Comparison of ENCODE assay signal across 22 cellular contexts in the genomic region with DNA sequence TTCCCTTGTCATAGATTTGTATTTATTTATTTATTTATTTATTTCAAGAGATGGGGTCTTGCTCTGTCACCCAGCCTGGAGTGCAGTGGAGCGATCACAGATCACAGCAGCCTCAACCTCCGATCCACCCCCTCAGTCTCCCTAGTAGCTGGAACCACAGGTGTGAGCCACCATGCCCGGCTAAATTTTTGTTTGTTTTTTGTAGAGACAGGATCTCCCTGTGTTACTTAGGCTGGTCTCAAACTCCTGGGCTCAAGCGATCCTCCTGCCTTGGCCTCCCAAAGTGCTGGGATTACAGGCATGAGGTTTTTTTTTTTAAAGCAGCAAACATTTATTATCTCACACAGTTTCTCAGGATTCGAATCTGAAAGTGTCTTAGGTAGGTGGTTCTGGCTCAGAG. TPM values are rescaled to one million over a fixed set of nuclear protein-coding genes. Genes with fewer than 3 reads are reported as not detected.
DNase-seq lines count a peak whose midpoint lies in the region; ATAC-seq, FAIRE-seq and TF ChIP-seq lines count a peak whose summit lies in the region.
"Had no signal": no experiment of that assay in that cellular context is flagged by ENCODE, and none has a peak within 500 bp of the region (broad histone marks: within the 10 kb centered on the region; RNA-seq: fewer than 3 reads in every experiment).

No MANE protein-coding gene starts in this region.

- TF ChIP-seq POLR2A in HepG2 (IDR thresholded peaks at IDR 0.05; ENCODE audit: insufficient read depth in 1 of 2, low read depth in 2 of 2, low read length in 2 of 2) (no peak), right lobe of liver (IDR thresholded peaks at IDR 0.05) (no peak), GM12878 (IDR thresholded peaks at IDR 0.05; ENCODE audit: low read depth, low read length) (no peak)

- H3K4me1 ChIP-seq in HepG2 (ENCODE audit: insufficient read depth, low read length) (peaks cover 34% of the 10 kb centered on the region), right lobe of liver (peaks cover 0 to 7% (median 0%) of the 10 kb centered on the region in 4 donors), GM12878 (ENCODE audit: control insufficient read depth, insufficient read depth, low read length) (peaks cover 21% of the 10 kb centered on the region)
- H3K4me1 ChIP-seq in naive thymus-derived CD4-positive, alpha-beta T cell (ENCODE audit: control insufficient read depth in 2 of 2, insufficient read depth in 2 of 2, low read length in 2 of 2) = peaks cover 4 to 5% of the 10 kb centered on the region in 2 donors

- TF ChIP-seq EP300 in HepG2 (IDR thresholded peaks at IDR 0.05; ENCODE audit: low read depth in 2 of 2, low read length in 2 of 2) = no peak
- no peak for TF ChIP-seq EP300 in HepG2 (CRISPR knock-in tag; IDR thresholded peaks at IDR 0.05; ENCODE audit: borderline replicate concordance)
- no peak for TF ChIP-seq EP300 in GM12878 (IDR thresholded peaks at IDR 0.05; ENCODE audit: borderline replicate concordance in 1 of 2, control insufficient read depth in 1 of 2, low read depth in 2 of 2, low read length in 2 of 2)

- no peaks in the 10 kb centered on the region; a peak in 1 of 5 replicates for H3K27me3 ChIP-seq in HepG2 (ENCODE audit: control insufficient read depth in 1 of 2, insufficient read depth in 2 of 2, low read length in 2 of 2)
- H3K27me3 ChIP-seq in right lobe of liver = no peaks in the 10 kb centered on the region
- H3K27me3 ChIP-seq in GM12878 (replicated peaks in 1 of 2; ENCODE audit: control insufficient read depth in 2 of 2, insufficient read depth in 2 of 2, low read length in 1 of 2) = no peaks in the 10 kb centered on the region
- H3K27me3 ChIP-seq in naive thymus-derived CD4-positive, alpha-beta T cell (ENCODE audit: control insufficient read depth in 2 of 2, insufficient read depth in 2 of 2, low read length in 2 of 2) = no peaks in the 10 kb centered on the region
- H3K27me3 ChIP-seq: body of pancreas had no signal

- no peak for TF ChIP-seq RAD21 in HepG2 (CRISPR knock-in tag; IDR thresholded peaks at IDR 0.05)
- TF ChIP-seq RAD21 in GM12878 (IDR thresholded peaks at IDR 0.05; ENCODE audit: insufficient read depth, low read depth, low read length) = no peak

- H3K27ac ChIP-seq in HepG2 (ENCODE audit: extremely low read length, insufficient read depth, low read length) = no peak overlapping the region
- no peak overlapping the region for H3K27ac ChIP-seq in right lobe of liver
- H3K27ac ChIP-seq in GM12878 (ENCODE audit: control insufficient read depth, insufficient read depth) = 0 out of 2 replicates have a peak overlapping the region, but pooled peaks have one; percentile 29
- no peak overlapping the region for H3K27ac ChIP-seq in naive thymus-derived CD4-positive, alpha-beta T cell (ENCODE audit: low read depth, low read length)
- H3K27ac ChIP-seq: body of pancreas, psoas muscle, thoracic aorta had no signal

- H3K79me2 ChIP-seq in HepG2 (ENCODE audit: insufficient read depth, low read length) (peaks cover 36% of the 10 kb centered on the region), GM12878 (ENCODE audit: control insufficient read depth, insufficient read depth, low read length) (peaks cover 29% of the 10 kb centered on the region)

- no peak overlapping the region for H2AFZ ChIP-seq in HepG2 (ENCODE audit: low read length)
- H2AFZ ChIP-seq in GM12878 (ENCODE audit: control insufficient read depth, low read depth, low read length) = no peak overlapping the region

- H3K27ac Mint-ChIP-seq in naive thymus-derived CD4-positive, alpha-beta T cell = no peak overlapping the region
- H3K27ac Mint-ChIP-seq: activated T-helper 2 cell treated with anti-CD3 and anti-CD28 coated beads, Interferon-gamma antibody, Interleukin-2, Interleukin-4, amounts not matched to agents 10 μg/mL and 5 μg/mL and 100 μg/mL, durations not matched to agents 14 hours and 24 hours and 36 hours; effector memory CD8-positive, alpha-beta T cell; stimulated activated naive B cell treated with anti-CD40 and anti-IgM and Interleukin-4, amounts not matched to agents 10 μg/mL and 1 μg/mL and 100 μg/mL, for 72 hours had no signal

- BruUV-seq in HepG2 (replicated peaks; lab: Mats Ljungman, UMichigan) (no TSS peak), GM12878 (replicated peaks; lab: Mats Ljungman, UMichigan) (no TSS peak)

- DNase-seq in HepG2 (ENCODE audit: low spot score) = no peak
- no peak for DNase-seq in right lobe of liver
- peak; percentile 72 for DNase-seq in NAMALWA (ENCODE audit: low spot score)
- no peak for DNase-seq in GM12878 (ENCODE audit: low read depth, low spot score)
- DNase-seq in naive thymus-derived CD4-positive, alpha-beta T cell = no peak
- no peak for DNase-seq in SW 1271 (lab: John Stamatoyannopoulos, UW)
- DNase-seq: activated CD4-positive, alpha-beta T cell treated with anti-CD3 and anti-CD28 coated beads for 1 hour; body of pancreas; CD8-positive, alpha-beta memory T cell; effector memory CD8-positive, alpha-beta T cell; HCEC 1CT; head of caudate nucleus; mucosa of descending colon; NCI-H1092 treated with DMSO at 0.1 percent for 48 hours; NCI-H2081; psoas muscle; stimulated activated CD4-positive, alpha-beta T cell treated with anti-CD3 and anti-CD28 coated beads, Interleukin-1b, Interleukin-23, amount 100 ng/mL, for 48 hours; stimulated activated naive B cell treated with anti-CD40 and anti-IgM and Interleukin-4, amounts not matched to agents 10 μg/mL and 1 μg/mL and 100 μg/mL, for 72 hours had no signal

- CTCF ChIA-PET in HepG2 (lab: Yijun Ruan, JAX; ENCODE audit: low intra/inter-chr PET ratio, low total read pairs) = no interaction called here
- CTCF ChIA-PET in GM12878 (lab: Yijun Ruan, JAX) = interaction anchor here (0.6 to 2.3 kb wide), 7 partner anchors 8 to 1751 kb away, joined by 3 to 13 read pairs (median 4); no protein-coding TSS in a partner anchor
- CTCF ChIA-PET in naive thymus-derived CD4-positive, alpha-beta T cell (lab: Charles Lee) = no interaction called here

- SMC1A ChIA-PET in GM12878 (lab: Charles Lee; ENCODE audit: uncharacterized antibody, unreplicated experiment) = interaction anchor here (0.6 to 2.0 kb wide), 4 partner anchors 8 to 928 kb away, joined by 3 to 8 read pairs (median 4); no protein-coding TSS in a partner anchor

- POLR2A ChIA-PET in HepG2 (lab: Yijun Ruan, JAX) = no interaction called here
- POLR2A ChIA-PET in GM12878 (lab: Charles Lee) = interaction anchor here (1.9 kb wide), 1 partner anchor 9 kb away, joined by 6 read pairs; no protein-coding TSS in a partner anchor
- POLR2A ChIA-PET in naive thymus-derived CD4-positive, alpha-beta T cell (lab: Charles Lee) = interaction anchor here (0.6 to 1.0 kb wide), 2 partner anchors 181 to 383 kb away, joined by 3 to 4 read pairs; no protein-coding TSS in a partner anchor

- H3K36me3 ChIP-seq in HepG2 (replicated peaks in 1 of 2; ENCODE audit: control insufficient read depth in 1 of 2, insufficient read depth in 2 of 2, low read length in 2 of 2) = no peaks in the 10 kb centered on the region
- H3K36me3 ChIP-seq in right lobe of liver = no peaks in the 10 kb centered on the region
- no peaks in the 10 kb centered on the region for H3K36me3 ChIP-seq in GM12878 (ENCODE audit: control insufficient read depth in 2 of 2, insufficient read depth in 2 of 2, low read length in 1 of 2)
- peaks cover 0 to 8% (median 0%) of the 10 kb centered on the region in 3 experiments for H3K36me3 ChIP-seq in naive thymus-derived CD4-positive, alpha-beta T cell (ENCODE audit: control insufficient read depth in 2 of 3, insufficient read depth in 3 of 3, low read length in 3 of 3)
- H3K36me3 ChIP-seq: thoracic aorta had no signal

- H3K4me2 ChIP-seq in HepG2 (ENCODE audit: low read depth, low read length) (peak overlapping the region; percentile 80; the same call in 1 of the 2 replicates), GM12878 (ENCODE audit: control insufficient read depth, insufficient read depth) (peak overlapping the region; percentile 85)

- H3K4me3 ChIP-seq in HepG2 (replicated peaks in 1 of 3; ENCODE audit: insufficient read depth in 1 of 3, low read depth in 2 of 3, low read length in 3 of 3) (no peak overlapping the region), right lobe of liver (no peak overlapping the region), GM12878 (peak overlapping the region; percentile 59)
- H3K4me3 ChIP-seq in naive thymus-derived CD4-positive, alpha-beta T cell (ENCODE audit: low read length) = no peak overlapping the region
- H3K4me3 ChIP-seq: body of pancreas, mucosa of descending colon had no signal

- H4K20me1 ChIP-seq in HepG2 (ENCODE audit: insufficient read depth, low read length) (peaks cover 5% of the 10 kb centered on the region; the same call in 1 of the 2 replicates), GM12878 (ENCODE audit: control insufficient read depth, insufficient read depth) (no peaks in the 10 kb centered on the region)

- FAIRE-seq in HepG2 (lab: Jason Lieb, UNC) (no peak), GM12878 (lab: Jason Lieb, UNC) (no peak)

- H3K4me1 Mint-ChIP-seq in naive thymus-derived CD4-positive, alpha-beta T cell = peaks cover 23 to 51% (median 44%) of the 10 kb centered on the region in 7 donors

- peak overlapping the region in 3 of 10 donors; percentile 36 to 93 (median 39) for H3K4me3 Mint-ChIP-seq in naive thymus-derived CD4-positive, alpha-beta T cell
- H3K4me3 Mint-ChIP-seq: effector memory CD8-positive, alpha-beta T cell; stimulated activated naive B cell treated with anti-CD40 and anti-IgM and Interleukin-4, amounts not matched to agents 10 μg/mL and 1 μg/mL and 100 μg/mL, for 72 hours had no signal

- 89% methylated on average over 5 of the region's 5 CpGs for WGBS in HepG2 (ENCODE audit: low lambda C conversion rate)
- WGBS in right lobe of liver (ENCODE audit: insufficient coverage, low coverage, low lambda C conversion rate, missing lambda C conversion rate) = 69% methylated on average over 4 of the region's 5 CpGs
- WGBS in GM12878 (ENCODE audit: insufficient coverage, insufficient replicate concordance, low lambda C conversion rate, missing lambda C conversion rate) = 18% methylated on average over 5 of the region's 5 CpGs

- H3K9me3 ChIP-seq in HepG2 (ENCODE audit: low read length) (no peaks in the 10 kb centered on the region), right lobe of liver (no peaks in the 10 kb centered on the region), GM12878 (replicated peaks; ENCODE audit: control insufficient read depth, insufficient read depth, low read length) (no peaks in the 10 kb centered on the region; the same call in 2 of the 3 replicates)
- H3K9me3 ChIP-seq in naive thymus-derived CD4-positive, alpha-beta T cell (ENCODE audit: control insufficient read depth in 2 of 3, low read length in 3 of 3) = no peaks in the 10 kb centered on the region
- H3K9me3 ChIP-seq: body of pancreas, mucosa of descending colon, psoas muscle, thoracic aorta had no signal

- TF ChIP-seq CTCF in HepG2 (CRISPR knock-in tag; IDR thresholded peaks at IDR 0.05) = no peak
- TF ChIP-seq CTCF in right lobe of liver (IDR thresholded peaks at IDR 0.05) = no peak
- no peak for TF ChIP-seq CTCF in GM12878 (IDR thresholded peaks at IDR 0.05 in 2 of 3, conservative IDR thresholded peaks at IDR 0.05 in 1 of 3; ENCODE audit: control insufficient read depth in 2 of 3, extremely low read depth in 1 of 3, insufficient read depth in 1 of 3, low read depth in 3 of 3, low read length in 3 of 3)

- intact Hi-C loops in HepG2 (cut with micrococcal nuclease; ENCODE audit: unreplicated experiment) = no loop called here
- intact Hi-C loops in right lobe of liver (cut with DNase I) = no loop called here
- intact Hi-C loops in GM12878 (cut with micrococcal nuclease; ENCODE audit: unreplicated experiment) = loop anchor here (2.0 kb wide), 1 partner anchor 213 kb away; no protein-coding TSS in a partner anchor
- intact Hi-C loops in naive thymus-derived CD4-positive, alpha-beta T cell (cut with micrococcal nuclease) = loop anchor here in 1 of 2 donors (10.0 kb wide), 1 partner anchor 713 kb away; a partner anchor contains a TSS

- H3K9ac ChIP-seq in HepG2 (ENCODE audit: insufficient read depth, low read depth, low read length) = no peak overlapping the region
- H3K9ac ChIP-seq in GM12878 (ENCODE audit: control insufficient read depth, insufficient read depth, low read length) = peak overlapping the region; percentile 26; the same call in 1 of the 2 replicates

- H3K9me3 Mint-ChIP-seq in naive thymus-derived CD4-positive, alpha-beta T cell = peaks cover 0 to 7% (median 0%) of the 10 kb centered on the region in 11 donors
- H3K9me3 Mint-ChIP-seq: activated T-helper 2 cell treated with anti-CD3 and anti-CD28 coated beads, Interferon-gamma antibody, Interleukin-2, Interleukin-4, amounts not matched to agents 10 μg/mL and 5 μg/mL and 100 μg/mL, durations not matched to agents 14 hours and 24 hours and 36 hours; CD8-positive, alpha-beta memory T cell; effector memory CD8-positive, alpha-beta T cell; stimulated activated naive B cell treated with anti-CD40 and anti-IgM and Interleukin-4, amounts not matched to agents 10 μg/mL and 1 μg/mL and 100 μg/mL, for 72 hours had no signal

- ATAC-seq in HepG2 = no peak
- ATAC-seq in right lobe of liver = no peak
- ATAC-seq in GM12878 = no peak
- ATAC-seq in HG02763 (IDR thresholded peaks at IDR 0.05; ENCODE audit: unreplicated experiment) = no peak
- no peak for ATAC-seq in GM18511 (IDR thresholded peaks at IDR 0.05; ENCODE audit: unreplicated experiment)
- no peak for ATAC-seq in naive thymus-derived CD4-positive, alpha-beta T cell
- ATAC-seq: body of pancreas; effector memory CD8-positive, alpha-beta T cell; mucosa of descending colon; psoas muscle; stimulated activated naive B cell treated with anti-CD40 and anti-IgM and Interleukin-4, amounts not matched to agents 10 μg/mL and 1 μg/mL and 100 μg/mL, for 72 hours had no signal

- RAD21 ChIA-PET in GM12878 (lab: Charles Lee; ENCODE audit: unreplicated experiment) = interaction anchor here (0.8 to 2.0 kb wide), 4 partner anchors 8 to 341 kb away, joined by 3 to 8 read pairs (median 4); no protein-coding TSS in a partner anchor

- in situ Hi-C loops in HepG2 (cut with HindIII; ENCODE audit: extremely low pct_ligation_motif_present, low pct_unique_long_range_greater_than_20kb) = no loop called here
- in situ Hi-C loops in GM12878 (cut with MboI) = no loop called here

- H3K36me3 Mint-ChIP-seq in naive thymus-derived CD4-positive, alpha-beta T cell = peaks cover 0 to 8% (median 0%) of the 10 kb centered on the region in 5 donors
- H3K36me3 Mint-ChIP-seq: stimulated activated naive B cell treated with anti-CD40 and anti-IgM and Interleukin-4, amounts not matched to agents 10 μg/mL and 1 μg/mL and 100 μg/mL, for 72 hours had no signal

- H3K27me3 Mint-ChIP-seq in naive thymus-derived CD4-positive, alpha-beta T cell = peaks cover 0 to 3% (median 0%) of the 10 kb centered on the region in 5 donors
- H3K27me3 Mint-ChIP-seq: effector memory CD8-positive, alpha-beta T cell; stimulated activated naive B cell treated with anti-CD40 and anti-IgM and Interleukin-4, amounts not matched to agents 10 μg/mL and 1 μg/mL and 100 μg/mL, for 72 hours had no signal

RNA-seq across cellular contexts. Expression of a gene that starts 2.5 kb away (rescaled TPM):
- total RNA-seq in HepG2 (2016; rRNA removed; fragmentation: Illumina TruSeq; extraction: Trizol) = 7.4 and 8.1 TPM in 2 replicates
- total RNA-seq in HepG2 (2016; cell fraction: cytosol; rRNA removed; fragmentation: Illumina TruSeq; extraction: Trizol; ENCODE audit: low read depth) = 10.3 and 10.5 TPM in 2 replicates
- total RNA-seq in HepG2 (2016; cell fraction: insoluble cytoplasmic fraction; rRNA removed; fragmentation: Illumina TruSeq; extraction: Trizol) = 5.8 and 7.2 TPM in 2 replicates
- 6.2 and 6.4 TPM in 2 replicates for total RNA-seq in HepG2 (2016; cell fraction: membrane; rRNA removed; fragmentation: Illumina TruSeq; extraction: Trizol)
- total RNA-seq in HepG2 (2016; cell fraction: nucleus; rRNA removed; fragmentation: Illumina TruSeq; extraction: Trizol) = 6.8 and 8.9 TPM in 2 replicates
- polyA plus RNA-seq in HepG2 (2011; rRNA removed) = 4.4 and 5.1 TPM in 2 replicates
- 2.4 and 3.1 TPM in 2 replicates for polyA plus RNA-seq in HepG2 (2011; cell fraction: cytosol; rRNA removed)
- 4.7 and 6.9 TPM in 2 replicates for polyA plus RNA-seq in HepG2 (2011; cell fraction: nucleus; rRNA removed)
- polyA plus RNA-seq in HepG2 (2012) = 4.4 and 5.3 TPM in 2 replicates
- 0.53 and 0.82 TPM in 2 replicates for polyA plus RNA-seq in HepG2 (2016; cell fraction: cytosol; fragmentation: Illumina TruSeq; extraction: Trizol; ENCODE audit: low read depth)
- 3.4 TPM in 2 replicates for polyA plus RNA-seq in HepG2 (2016; cell fraction: insoluble cytoplasmic fraction; fragmentation: Illumina TruSeq; extraction: Trizol; ENCODE audit: low read depth)
- polyA plus RNA-seq in HepG2 (2016; cell fraction: membrane; fragmentation: Illumina TruSeq; extraction: Trizol; ENCODE audit: low read depth) = 0.77 and 0.86 TPM in 2 replicates
- 6.9 and 7.0 TPM in 2 replicates for polyA plus RNA-seq in HepG2 (2016; cell fraction: nucleus; fragmentation: Illumina TruSeq; extraction: Trizol; ENCODE audit: insufficient read depth, low read depth)
- polyA minus RNA-seq in HepG2 (2011; rRNA and poly(A)+ RNA removed; ENCODE audit: low replicate concordance) = 6.1 and 12.9 TPM in 2 replicates
- 5.7 and 8.7 TPM in 2 replicates for polyA minus RNA-seq in HepG2 (2011; cell fraction: cytosol; rRNA and poly(A)+ RNA removed)
- polyA minus RNA-seq in HepG2 (2011; cell fraction: nucleus; rRNA and poly(A)+ RNA removed) = 9.5 and 13.6 TPM in 2 replicates
- 1 to 10 TPM; 4.9 to 6.8 (median 5.5) TPM for total RNA-seq in right lobe of liver
- 20.0 and 20.8 TPM in 2 replicates for total RNA-seq in GM12878 (2013; cell fraction: nucleolus; rRNA removed)
- total RNA-seq in GM12878 (2014; rRNA removed) = 3.1 and 4.9 TPM in 2 replicates
- 4.4 and 4.8 TPM in 2 replicates for total RNA-seq in GM12878 (2014; rRNA removed; fragmentation: Illumina TruSeq; extraction: Trizol)
- total RNA-seq in GM12878 (2021) = 9.1 and 9.7 TPM in 2 replicates
- 1.7 TPM for polyA plus RNA-seq in GM12878 (2011; ENCODE audit: low read depth)
- 6.2 and 7.6 TPM in 2 replicates for polyA plus RNA-seq in GM12878 (2011; rRNA removed)
- polyA plus RNA-seq in GM12878 (2011; cell fraction: cytosol; rRNA removed) = 2.7 and 3.4 TPM in 2 replicates
- 7.9 and 8.6 TPM in 2 replicates for polyA plus RNA-seq in GM12878 (2011; cell fraction: nucleus; rRNA removed)
- polyA plus RNA-seq in GM12878 (2012) = 2.5 and 3.3 TPM in 2 replicates
- 3.8 and 4.1 TPM in 2 replicates for polyA plus RNA-seq in GM12878 (2014; fragmentation: Illumina TruSeq; extraction: Trizol)
- polyA plus RNA-seq in GM12878 (2014; fragmentation: Nextera tagmentation; extraction: Ambion mirVana) = under 1 TPM; 0.66 to 0.82 TPM
- 3.2 and 3.9 TPM in 2 replicates for polyA plus RNA-seq in GM12878 (2014; rRNA removed)
- polyA plus RNA-seq in GM12878 (2016; fragmentation: Nextera tagmentation; extraction: Ambion mirVana) = 1 to 10 TPM; 3.6 to 4.2 TPM
- polyA minus RNA-seq in GM12878 (2011; rRNA and poly(A)+ RNA removed) = 8.7 and 12.4 TPM in 2 replicates
- 3.3 and 3.6 TPM in 2 replicates for polyA minus RNA-seq in GM12878 (2011; cell fraction: cytosol; rRNA and poly(A)+ RNA removed)
- 4.2 and 8.0 TPM in 2 replicates for polyA minus RNA-seq in GM12878 (2011; cell fraction: nucleus; rRNA and poly(A)+ RNA removed)
- 10 to 100 TPM; 15.7 to 30.5 (median 28.8) TPM for total RNA-seq in naive thymus-derived CD4-positive, alpha-beta T cell
- polyA plus RNA-seq in naive thymus-derived CD4-positive, alpha-beta T cell = 10 to 100 TPM; 12.5 to 16.4 TPM
